ENCODE assay signal across 18 cellular contexts in genomic region chr16:30030011-30030685, GRCh38. TPM values are rescaled to one million over a fixed set of nuclear protein-coding genes. Genes with fewer than 3 reads are reported as not detected.
DNase-seq lines count a peak whose midpoint lies in the region; ATAC-seq and TF ChIP-seq lines count a peak whose summit lies in the region.
"Had no signal": no experiment of that assay in that cellular context is flagged by ENCODE, and none has a peak within 500 bp of the region (broad histone marks: within the 10 kb centered on the region; RNA-seq: fewer than 3 reads in every experiment).

No MANE protein-coding gene starts in this region.

- H3K27me3 ChIP-seq in H7 (ENCODE audit: control insufficient read depth, insufficient read depth, low read length) = peaks cover 19% of the 10 kb centered on the region
- peaks cover 35% of the 10 kb centered on the region for H3K27me3 ChIP-seq in ectodermal cell (ENCODE audit: control insufficient read depth, insufficient read depth, low read length, poor library complexity, severe bottlenecking)
- no peaks in the 10 kb centered on the region for H3K27me3 ChIP-seq in neural cell (ENCODE audit: insufficient read depth, low read depth, low read length)

- H3K9me3 ChIP-seq in ectodermal cell (ENCODE audit: control insufficient read depth, low read length) (no peaks in the 10 kb centered on the region), neural cell (ENCODE audit: low read length) (no peaks in the 10 kb centered on the region)
- H3K9me3 ChIP-seq: mucosa of descending colon, tibial nerve had no signal

- H3K27ac ChIP-seq in ectodermal cell (ENCODE audit: insufficient read depth, low read depth, low read length, poor library complexity, severe bottlenecking) (no peak overlapping the region), neural cell (ENCODE audit: low read length) (peak overlapping the region; percentile 59)
- H3K27ac ChIP-seq: cardiac muscle cell, tibial nerve had no signal

- H3K9me2 ChIP-seq in neural cell (ENCODE audit: insufficient read depth, low read length) = no peaks in the 10 kb centered on the region

- TF ChIP-seq CTCF in neural cell (IDR thresholded peaks at IDR 0.05; ENCODE audit: poor library complexity, severe bottlenecking) = no peak

- DNase-seq in H7 (peak; percentile 58), NCI-H526 treated with DMSO at 0.1 percent for 48 hours (lab: John Stamatoyannopoulos, UW) (peak; percentile 17), T1000 (lab: John Stamatoyannopoulos, UW) (no peak)
- DNase-seq: activated CD4-positive, CD25-positive, alpha-beta regulatory T cell treated with anti-CD3 and anti-CD28 coated beads, Interleukin-2, amount 50 U/mL, for 72 hours; activated CD8-positive, alpha-beta memory T cell treated with anti-CD3 and anti-CD28 coated beads, Interleukin-2, amount 50 U/mL, for 48 hours; activated naive CD4-positive, alpha-beta T cell treated with anti-CD3 and anti-CD28 coated beads, Interleukin-2, amount 10 ng/mL, durations not matched to agents 7 days and 5 days; EL; mucosa of descending colon; stimulated activated CD4-positive, alpha-beta T cell treated with anti-CD3 and anti-CD28 coated beads, Interleukin-1b, Interleukin-23, amount 100 ng/mL, for 48 hours; SW 1271 had no signal

- ATAC-seq in GM21423 (IDR thresholded peaks at IDR 0.05; ENCODE audit: unreplicated experiment) = no peak
- ATAC-seq in HG03095 (IDR thresholded peaks at IDR 0.05; ENCODE audit: unreplicated experiment) = no peak

- H3K79me2 ChIP-seq in neural cell (replicated peaks; ENCODE audit: insufficient read depth, low read length) = peaks cover 8% of the 10 kb centered on the region

- TF ChIP-seq RAD21 in neural cell (conservative IDR thresholded peaks at IDR 0.05) = no peak

- peak overlapping the region; percentile 88 for H2AFZ ChIP-seq in neural cell (ENCODE audit: low read depth, low read length)

- H3K4me2 ChIP-seq in neural cell (ENCODE audit: low read length) = peak overlapping the region; percentile 94

- H3K4me3 ChIP-seq in H7 (ENCODE audit: insufficient read depth, low read depth, low read length) (peak overlapping the region; percentile 52), ectodermal cell (ENCODE audit: insufficient read depth, low read depth, low read length) (peak overlapping the region; percentile 33), neural cell (ENCODE audit: low read length) (peak overlapping the region; percentile 92)
- H3K4me3 ChIP-seq: mucosa of descending colon, tibial nerve had no signal

- peak overlapping the region; percentile 92 for H3K9ac ChIP-seq in neural cell (ENCODE audit: low read length)

- peaks cover 16% of the 10 kb centered on the region for H3K4me1 ChIP-seq in ectodermal cell (ENCODE audit: control insufficient read depth, insufficient read depth, low read length)

- no peak for TF ChIP-seq EP300 in neural cell (conservative IDR thresholded peaks at IDR 0.05; ENCODE audit: poor library complexity, severe bottlenecking)

- H3F3A ChIP-seq in neural cell (ENCODE audit: insufficient read depth, low read length, poor library complexity, severe bottlenecking) = no peaks in the 10 kb centered on the region

- H3K36me3 ChIP-seq in H7 (replicated peaks; ENCODE audit: control insufficient read depth, insufficient read depth, low read length) (no peaks in the 10 kb centered on the region), ectodermal cell (ENCODE audit: control insufficient read depth, insufficient read depth, low read length) (no peaks in the 10 kb centered on the region), neural cell (ENCODE audit: insufficient read depth, low read length) (no peaks in the 10 kb centered on the region)
- H3K36me3 ChIP-seq: cardiac muscle cell, tibial nerve had no signal

- H4K20me1 ChIP-seq in neural cell (ENCODE audit: insufficient read depth) = no peaks in the 10 kb centered on the region

- WGBS in ectodermal cell, 2 experiments = 16% methylated on average over 23 of the region's 23 CpGs

TF ChIP-seq in neural cell, 6 proteins besides CTCF, POLR2A, EP300 and RAD21:
- TF ChIP-seq REST (IDR thresholded peaks at IDR 0.05; ENCODE audit: borderline replicate concordance) = no peak
- TF ChIP-seq MXI1 (conservative IDR thresholded peaks at IDR 0.05; ENCODE audit: poor library complexity, severe bottlenecking) = no peak
- TF ChIP-seq SMC3 (conservative IDR thresholded peaks at IDR 0.05; ENCODE audit: poor library complexity) = no peak
- TF ChIP-seq POLR2AphosphoS5 (IDR thresholded peaks at IDR 0.05) = no peak
- no peak for TF ChIP-seq TAF1 (IDR thresholded peaks at IDR 0.05; ENCODE audit: low read depth)
- no peak for TF ChIP-seq EZH2 (IDR thresholded peaks at IDR 0.05; ENCODE audit: borderline replicate concordance, insufficient read depth, low read length, poor library complexity, severe bottlenecking)
TF ChIP-seq in neural cell: peak in this region for 0.

RNA-seq across cellular contexts. Expression of gene TLCD3B, which starts 0.9 kb away (rescaled TPM):
- 3.0 and 5.5 TPM in 2 replicates for total RNA-seq in H7 (2014; rRNA removed; shearing (Covaris generic))
- 16.4 TPM for polyA plus RNA-seq in ectodermal cell (2013, experiment 1 of 4)
- 15.1 TPM for polyA plus RNA-seq in ectodermal cell (2013, experiment 2 of 4)
- polyA plus RNA-seq in ectodermal cell (2013, experiment 3 of 4) = 20.6 TPM
- 18.1 TPM for polyA plus RNA-seq in ectodermal cell (2013, experiment 4 of 4)
- 18.9 and 21.7 TPM in 2 replicates for polyA plus RNA-seq in neural cell
- polyA minus RNA-seq in neural cell = 18.5 and 21.4 TPM in 2 replicates
- total RNA-seq: kidney epithelial cell, tibial nerve had no signal
- polyA plus RNA-seq: cardiac muscle cell, CD14-positive monocyte had no signal

RNA-seq across cellular contexts. Expression of gene C16orf92, which starts 7.2 kb away (rescaled TPM):
- not detected in 2 replicates for total RNA-seq in H7 (2014; rRNA removed; shearing (Covaris generic))
- not detected for polyA plus RNA-seq in ectodermal cell (2013, experiment 1 of 4)
- polyA plus RNA-seq in ectodermal cell (2013, experiment 2 of 4) = not detected
- polyA plus RNA-seq in ectodermal cell (2013, experiment 3 of 4) = not detected
- not detected for polyA plus RNA-seq in ectodermal cell (2013, experiment 4 of 4)
- polyA plus RNA-seq in neural cell = not detected in 2 replicates
- not detected in 2 replicates for polyA minus RNA-seq in neural cell
- total RNA-seq: cardiac muscle cell, kidney epithelial cell, mucosa of descending colon, tibial nerve had no signal
- polyA plus RNA-seq: cardiac muscle cell, CD14-positive monocyte had no signal

RNA-seq across cellular contexts. Expression of gene DOC2A, which starts 19.3 kb away (rescaled TPM):
- 4.1 and 5.3 TPM in 2 replicates for total RNA-seq in H7 (2014; rRNA removed; shearing (Covaris generic))
- polyA plus RNA-seq in ectodermal cell (2013, experiment 1 of 4) = 5.5 TPM
- polyA plus RNA-seq in ectodermal cell (2013, experiment 2 of 4) = 5.6 TPM
- 4.1 TPM for polyA plus RNA-seq in ectodermal cell (2013, experiment 3 of 4)
- 4.3 TPM for polyA plus RNA-seq in ectodermal cell (2013, experiment 4 of 4)
- 7.3 and 8.5 TPM in 2 replicates for polyA plus RNA-seq in neural cell
- polyA minus RNA-seq in neural cell = 3.1 and 4.4 TPM in 2 replicates

RNA-seq across cellular contexts. Expression of gene INO80E, which starts 34.1 kb away (rescaled TPM):
- total RNA-seq in H7 (2014; rRNA removed; shearing (Covaris generic)) = 58.7 and 91.9 TPM in 2 replicates
- 100 TPM for polyA plus RNA-seq in ectodermal cell (2013, experiment 1 of 4)
- polyA plus RNA-seq in ectodermal cell (2013, experiment 2 of 4) = 102 TPM
- polyA plus RNA-seq in ectodermal cell (2013, experiment 3 of 4) = 84.1 TPM
- 91.1 TPM for polyA plus RNA-seq in ectodermal cell (2013, experiment 4 of 4)
- 106 and 130 TPM in 2 replicates for polyA plus RNA-seq in neural cell
- polyA minus RNA-seq in neural cell = 46.5 and 50.9 TPM in 2 replicates

RNA-seq across cellular contexts. Expression of gene HIRIP3, which starts 34.7 kb away (rescaled TPM):
- total RNA-seq in H7 (2014; rRNA removed; shearing (Covaris generic)) = 19.0 and 20.5 TPM in 2 replicates
- 18.2 TPM for polyA plus RNA-seq in ectodermal cell (2013, experiment 1 of 4)
- 18.0 TPM for polyA plus RNA-seq in ectodermal cell (2013, experiment 2 of 4)
- polyA plus RNA-seq in ectodermal cell (2013, experiment 3 of 4) = 15.5 TPM
- polyA plus RNA-seq in ectodermal cell (2013, experiment 4 of 4) = 16.5 TPM
- polyA plus RNA-seq in neural cell = 51.2 and 65.4 TPM in 2 replicates
- polyA minus RNA-seq in neural cell = 29.2 and 30.9 TPM in 2 replicates

Comparison
In these comparisons a context has a peak if more than half of its experiments do, and no peak if none do; other contexts are left out.
1. H3K4me3 ChIP-seq: peak in every context shown above with its lines; median percentile 92 in neural cell; 52 in H7; 33 in ectodermal cell.